1 cellular context compared by ENCODE assay signal in genomic region chr5:178153530-178154340, GRCh38.
TF ChIP-seq lines count a peak whose summit lies in the region.

Gene NHP2 (minus strand): TSS chr5:178153885. CDS start chr5:178153817, 68 bp downstream.

TF ChIP-seq in HepG2, 621 proteins besides CTCF, POLR2A, EP300 and RAD21 (continued from another document and continues in another):
- TF ChIP-seq HMGA1 (CRISPR knock-in tag; conservative IDR thresholded peaks at IDR 0.05) = no peak
- TF ChIP-seq SRSF1 (optimal IDR thresholded peaks at IDR 0.05; ENCODE audit: low read depth, low read length) = peak; percentile 24
- no peak for TF ChIP-seq KLF6 (CRISPR knock-in tag; IDR thresholded peaks at IDR 0.05)
- no peak for TF ChIP-seq ZNF20 (CRISPR knock-in tag; IDR thresholded peaks at IDR 0.05)
- TF ChIP-seq ZNF691 (CRISPR knock-in tag; IDR thresholded peaks at IDR 0.05; ENCODE audit: borderline replicate concordance, low read depth) = no peak
- TF ChIP-seq KLF13 (CRISPR knock-in tag; IDR thresholded peaks at IDR 0.05) = peak; percentile 78; the same call in 1 of the 2 replicates
- TF ChIP-seq PPARG (CRISPR knock-in tag; conservative IDR thresholded peaks at IDR 0.05) = no peak
- no peak for TF ChIP-seq ZNF296 (CRISPR knock-in tag; conservative IDR thresholded peaks at IDR 0.05)
- no peak for TF ChIP-seq ZNF24 (IDR thresholded peaks at IDR 0.05)
- TF ChIP-seq HNRNPH1 (optimal IDR thresholded peaks at IDR 0.05; ENCODE audit: low read depth, low read length) = no peak
- no peak for TF ChIP-seq SALL2 (CRISPR knock-in tag; IDR thresholded peaks at IDR 0.05)
- no peak for TF ChIP-seq E2F5 (CRISPR knock-in tag; conservative IDR thresholded peaks at IDR 0.05)
- no peak; the same call in 1 of the 2 replicates for TF ChIP-seq ZNF34 (CRISPR knock-in tag; IDR thresholded peaks at IDR 0.05; ENCODE audit: borderline replicate concordance)
- TF ChIP-seq HDAC1 (CRISPR knock-in tag; IDR thresholded peaks at IDR 0.05) = peak; percentile 96
- TF ChIP-seq DDIT3 (CRISPR knock-in tag; IDR thresholded peaks at IDR 0.05) = no peak
- peak; percentile 18 for TF ChIP-seq YY1 (IDR thresholded peaks at IDR 0.05; ENCODE audit: insufficient read depth, insufficient replicate concordance, low read depth, low read length)
- no peak; the same call in none of the 2 replicates for TF ChIP-seq ZNF563 (CRISPR knock-in tag; IDR thresholded peaks at IDR 0.05)
- TF ChIP-seq ZSCAN30 (CRISPR knock-in tag; IDR thresholded peaks at IDR 0.05) = no peak
- TF ChIP-seq ZSCAN21 (CRISPR knock-in tag; IDR thresholded peaks at IDR 0.05; ENCODE audit: borderline replicate concordance) = no peak
- no peak for TF ChIP-seq USF2 (IDR thresholded peaks at IDR 0.05; ENCODE audit: low read depth, low read length)
- no peak for TF ChIP-seq USF2 (CRISPR knock-in tag; IDR thresholded peaks at IDR 0.05; ENCODE audit: borderline replicate concordance)
- no peak; the same call in 1 of the 2 replicates for TF ChIP-seq ZNF446 (CRISPR knock-in tag; IDR thresholded peaks at IDR 0.05)
- TF ChIP-seq MATR3 (CRISPR knock-in tag; IDR thresholded peaks at IDR 0.05) = no peak
- no peak for TF ChIP-seq HIC2 (CRISPR knock-in tag; IDR thresholded peaks at IDR 0.05; ENCODE audit: low read depth)
- peak; percentile 91 for TF ChIP-seq MAX (IDR thresholded peaks at IDR 0.05)
- TF ChIP-seq ZBTB2 (CRISPR knock-in tag; IDR thresholded peaks at IDR 0.05; ENCODE audit: low read depth) = no peak
- no peak for TF ChIP-seq ZNF513 (CRISPR knock-in tag; conservative IDR thresholded peaks at IDR 0.05)
- no peak for TF ChIP-seq ZNF839 (CRISPR knock-in tag; IDR thresholded peaks at IDR 0.05; ENCODE audit: borderline replicate concordance)
- no peak for TF ChIP-seq PRDM4 (CRISPR knock-in tag; IDR thresholded peaks at IDR 0.05; ENCODE audit: borderline replicate concordance)
- no peak for TF ChIP-seq ZBTB7B (CRISPR knock-in tag; IDR thresholded peaks at IDR 0.05)
- no peak for TF ChIP-seq PRDM15 (CRISPR knock-in tag; IDR thresholded peaks at IDR 0.05)
- TF ChIP-seq GATAD1 (CRISPR knock-in tag; IDR thresholded peaks at IDR 0.05) = peak; percentile 98
- TF ChIP-seq CREB3 (CRISPR knock-in tag; IDR thresholded peaks at IDR 0.05) = no peak
- peak; percentile 59; the same call in 1 of the 2 replicates for TF ChIP-seq ZNF670 (CRISPR knock-in tag; IDR thresholded peaks at IDR 0.05; ENCODE audit: borderline replicate concordance)
- no peak for TF ChIP-seq MLXIP (CRISPR knock-in tag; IDR thresholded peaks at IDR 0.05; ENCODE audit: borderline replicate concordance)
- no peak for TF ChIP-seq SSRP1 (CRISPR knock-in tag; IDR thresholded peaks at IDR 0.05)
- TF ChIP-seq SMAD9 (CRISPR knock-in tag; IDR thresholded peaks at IDR 0.05) = no peak
